Comparison of ENCODE assay signal across 26 cellular contexts in genomic region chr2:102486941-102487702, GRCh38. TPM values are rescaled to one million over a fixed set of nuclear protein-coding genes. Genes with fewer than 3 reads are reported as not detected.
A peak's percentile ranks its signal among the peaks of the same experiment; 100 is the strongest.
DNase-seq lines count a peak whose midpoint lies in the region; ATAC-seq, FAIRE-seq and TF ChIP-seq lines count a peak whose summit lies in the region.
"Had no signal": no experiment of that assay in that cellular context is flagged by ENCODE, and none has a peak within 500 bp of the region (broad histone marks: within the 10 kb centered on the region; RNA-seq: fewer than 3 reads in every experiment).

No MANE protein-coding gene starts in this region.

- H3K27me3 ChIP-seq in mammary epithelial cell (ENCODE audit: insufficient read depth, low read length) = no peaks in the 10 kb centered on the region
- H3K27me3 ChIP-seq in esophagus muscularis mucosa = peaks cover 0 to 13% (median 0%) of the 10 kb centered on the region in 4 donors
- peaks cover 0 to 6% of the 10 kb centered on the region in 2 donors for H3K27me3 ChIP-seq in left lung
- H3K27me3 ChIP-seq: neural progenitor cell, right lobe of liver, testis had no signal

- peak overlapping the region; percentile 28 for H3K4me2 ChIP-seq in mammary epithelial cell (ENCODE audit: insufficient read depth, low read depth, low read length)
- H3K4me2 ChIP-seq: neural progenitor cell had no signal

- TF ChIP-seq POLR2A in esophagus muscularis mucosa (IDR thresholded peaks at IDR 0.05; ENCODE audit: low read depth) = no peak

- H3K79me2 ChIP-seq in mammary epithelial cell (ENCODE audit: insufficient read depth, low read length) = no peaks in the 10 kb centered on the region

- POLR2A ChIA-PET in MCF 10A (lab: Yijun Ruan, JAX) = interaction anchor here (0.6 kb wide), 1 partner anchor 15 kb away, joined by 3 read pairs; no protein-coding TSS in a partner anchor

- H3K36me3 ChIP-seq in mammary epithelial cell (ENCODE audit: insufficient read depth, low read length) = no peaks in the 10 kb centered on the region
- H3K36me3 ChIP-seq in esophagus muscularis mucosa = no peaks in the 10 kb centered on the region
- H3K36me3 ChIP-seq in left lung = no peaks in the 10 kb centered on the region
- H3K36me3 ChIP-seq: lower lobe of right lung, neural progenitor cell, right lobe of liver had no signal

- H4K20me1 ChIP-seq in mammary epithelial cell (ENCODE audit: insufficient read depth, low read length) = no peaks in the 10 kb centered on the region

- no peaks in the 10 kb centered on the region for H3K9me3 ChIP-seq in mammary epithelial cell (replicated peaks; ENCODE audit: insufficient read depth, low read length)
- H3K9me3 ChIP-seq in esophagus muscularis mucosa = no peaks in the 10 kb centered on the region
- no peaks in the 10 kb centered on the region for H3K9me3 ChIP-seq in left lung
- H3K9me3 ChIP-seq: lower lobe of right lung, right lobe of liver, testis had no signal

- H3K4me1 ChIP-seq in mammary epithelial cell (ENCODE audit: insufficient read depth, low read length) = peaks cover 11% of the 10 kb centered on the region
- H3K4me1 ChIP-seq in esophagus muscularis mucosa = no peaks in the 10 kb centered on the region
- peaks cover 0 to 15% of the 10 kb centered on the region in 2 donors for H3K4me1 ChIP-seq in left lung
- H3K4me1 ChIP-seq: lower lobe of right lung, neural progenitor cell, right lobe of liver, testis had no signal

- WGBS in mammary epithelial cell (ENCODE audit: low coverage, missing lambda C conversion rate) = 33% methylated on average over 1 of the region's 1 CpG
- 69% methylated on average over 1 of the region's 1 CpG for WGBS in esophagus muscularis mucosa

- TF ChIP-seq CTCF in mammary epithelial cell (conservative IDR thresholded peaks at IDR 0.05 in 1 of 2, IDR thresholded peaks at IDR 0.05 in 1 of 2; ENCODE audit: extremely low read depth in 1 of 2, insufficient read depth in 1 of 2, low read depth in 1 of 2, low read length in 2 of 2) (no peak), MCF 10A (IDR thresholded peaks at IDR 0.05; ENCODE audit: unreplicated experiment) (no peak), esophagus muscularis mucosa (IDR thresholded peaks at IDR 0.05) (no peak), left lung (IDR thresholded peaks at IDR 0.05) (no peak)

- H3K9me3 Mint-ChIP-seq in MCF 10A (ENCODE audit: unreplicated experiment) = no peaks in the 10 kb centered on the region

- in situ Hi-C loops in mammary epithelial cell (cut with MboI; ENCODE audit: low sequenced_read_pairs in 2 of 2) = no loop called here

- BruUV-seq in mammary epithelial cell (replicated peaks; lab: Mats Ljungman, UMichigan) (no TSS peak), MCF 10A (replicated peaks; lab: Mats Ljungman, UMichigan) (no TSS peak)

- H2AFZ ChIP-seq in mammary epithelial cell (ENCODE audit: low read depth, low read length) = peak overlapping the region; percentile 31
- H2AFZ ChIP-seq: neural progenitor cell had no signal

- peaks cover 6% of the 10 kb centered on the region for H3K4me1 Mint-ChIP-seq in MCF 10A (ENCODE audit: insufficient read depth, unreplicated experiment)

- H3K4me3 Mint-ChIP-seq in MCF 10A (ENCODE audit: unreplicated experiment) = no peak overlapping the region
- H3K4me3 Mint-ChIP-seq: activated CD8-positive, alpha-beta T cell treated with anti-CD3 and anti-CD28 coated beads, Interleukin-2, amount 10 ng/mL, durations not matched to agents 7 days and 5 days; neural progenitor cell had no signal

- no peaks in the 10 kb centered on the region for H3K36me3 Mint-ChIP-seq in MCF 10A (ENCODE audit: insufficient read depth, unreplicated experiment)
- H3K36me3 Mint-ChIP-seq: activated naive CD4-positive, alpha-beta T cell treated with anti-CD3 and anti-CD28 coated beads, Interleukin-2, amount 50 U/mL, for 72 hours; neural progenitor cell had no signal

- dilution Hi-C loops in mammary epithelial cell (cut with HindIII; ENCODE audit: low sequenced_read_pairs) = no loop called here

- H3K27ac Mint-ChIP-seq in MCF 10A (ENCODE audit: low read depth, unreplicated experiment) = no peak overlapping the region
- H3K27ac Mint-ChIP-seq: activated CD8-positive, alpha-beta T cell treated with anti-CD3 and anti-CD28 coated beads, Interleukin-2, amount 10 ng/mL, durations not matched to agents 7 days and 5 days; activated naive CD4-positive, alpha-beta T cell treated with anti-CD3 and anti-CD28 coated beads, Interleukin-2, amount 50 U/mL, for 72 hours; neural progenitor cell; progenitor cell of endocrine pancreas had no signal

- no peak overlapping the region for H3K27ac ChIP-seq in mammary epithelial cell (ENCODE audit: insufficient read depth, low read depth, low read length)
- H3K27ac ChIP-seq in esophagus muscularis mucosa (replicated peaks in 1 of 4) = no peak overlapping the region
- H3K27ac ChIP-seq in left lung = no peak overlapping the region
- H3K27ac ChIP-seq: 22Rv1, coronary artery, lower lobe of right lung, neural progenitor cell, right lobe of liver, testis had no signal

- no peak overlapping the region for H3K9ac ChIP-seq in mammary epithelial cell (ENCODE audit: insufficient read depth, low read length)
- H3K9ac ChIP-seq: neural progenitor cell had no signal

- CTCF ChIA-PET in mammary epithelial cell (lab: Charles Lee; ENCODE audit: low non-redundant PET) (interaction anchor here (0.6 kb wide), 1 partner anchor 201 kb away, joined by 8 read pairs; no protein-coding TSS in a partner anchor), MCF 10A (lab: Yijun Ruan, JAX) (interaction anchor here (2.0 to 2.9 kb wide), 3 partner anchors 14 to 129 kb away, joined by 6 to 29 read pairs (median 11); partner anchors contain the start of gene SLC9A4)

- peak; percentile 82 for FAIRE-seq in urothelium cell line (lab: Jason Lieb, UNC)
- FAIRE-seq: GM12891, islet of Langerhans had no signal

- H3K4me3 ChIP-seq in mammary epithelial cell (replicated peaks in 1 of 3; ENCODE audit: insufficient read depth in 1 of 3, low read depth in 2 of 3, low read length in 3 of 3) (no peak overlapping the region), esophagus muscularis mucosa (no peak overlapping the region), left lung (no peak overlapping the region)
- H3K4me3 ChIP-seq: coronary artery, lower lobe of right lung, neural progenitor cell, right lobe of liver, testis had no signal

- DNase-seq in mammary epithelial cell (peak; percentile 20), MCF 10A (ENCODE audit: unreplicated experiment) (no peak), esophagus muscularis mucosa (ENCODE audit: extremely low spot score) (peak; percentile 81), myocyte (ENCODE audit: low read depth) (peak; percentile 34), urothelium cell line (ENCODE audit: low spot score) (peak; percentile 40), left lung (no peak)
- no peak for DNase-seq in activated CD4-positive, alpha-beta T cell treated with anti-CD3 and anti-CD28 coated beads, Interleukin-2, amount 50 U/mL, for 1 hour
- DNase-seq: activated CD8-positive, alpha-beta T cell treated with anti-CD3 and anti-CD28 coated beads, Interleukin-2, amount 10 ng/mL, durations not matched to agents 7 days and 5 days; lower lobe of right lung; NCI-H187; NCI-H526; NK-92 treated with Interleukin-12 subunit alpha and Interleukin-12 subunit beta, amount 100 ng/mL, for 24 hours; right lobe of liver; stimulated activated naive CD4-positive, alpha-beta T cell treated with Interleukin-2 at 50 U/mL for 16 hours; T-helper 1 cell; testis had no signal

- no peaks in the 10 kb centered on the region for H3K27me3 Mint-ChIP-seq in MCF 10A (ENCODE audit: insufficient read depth, unreplicated experiment)

- ATAC-seq in HG03196 (IDR thresholded peaks at IDR 0.05; ENCODE audit: unreplicated experiment) (no peak), left lung (no peak)
- ATAC-seq: activated CD8-positive, alpha-beta T cell treated with anti-CD3 and anti-CD28 coated beads, Interleukin-2, amount 10 ng/mL, durations not matched to agents 7 days and 5 days; activated naive CD4-positive, alpha-beta T cell treated with anti-CD3 and anti-CD28 coated beads, Interleukin-2, amount 50 U/mL, for 72 hours; right lobe of liver had no signal

- TF ChIP-seq EP300 in esophagus muscularis mucosa (IDR thresholded peaks at IDR 0.05) = no peak

- intact Hi-C loops in mammary epithelial cell (cut with micrococcal nuclease) (no loop called here), MCF 10A (cut with micrococcal nuclease) (no loop called here), esophagus muscularis mucosa (cut with DNase I) (no loop called here), left lung (cut with DNase I) (no loop called here)

RNA-seq across cellular contexts. Expression of gene SLC9A4, which starts 14.1 kb away (rescaled TPM):
- total RNA-seq in mammary epithelial cell = under 1 TPM in 1 of 2 donors, not detected in 1; 0.07 TPM
- polyA plus RNA-seq in mammary epithelial cell = not detected
- polyA minus RNA-seq in mammary epithelial cell = not detected
- 0.07 TPM in 1 of 2 replicates, not detected in the other for total RNA-seq in MCF 10A (2022)
- not detected for total RNA-seq in esophagus muscularis mucosa
- 0.24 and 0.42 TPM in 2 replicates for total RNA-seq in myocyte
- 0.14 TPM for polyA plus RNA-seq in myocyte (2012)
- not detected for total RNA-seq in left lung
- total RNA-seq: cardiac septum, fibroblast of lung, lower lobe of right lung, right lobe of liver had no signal
- polyA plus RNA-seq: fibroblast of lung had no signal

Comparison
In these comparisons a context has a peak if more than half of its experiments do, and no peak if none do; other contexts are left out.
1. DNase-seq: peak in mammary epithelial cell (single experiment), esophagus muscularis mucosa (single experiment), myocyte (single experiment) and urothelium cell line (single experiment); none in MCF 10A (single experiment), left lung (0 of 2) and activated CD4-positive, alpha-beta T cell treated with anti-CD3 and anti-CD28 coated beads, Interleukin-2, amount 50 U/mL, for 1 hour (single experiment).